ENCODE assay signal across 17 cellular contexts in the genomic region with DNA sequence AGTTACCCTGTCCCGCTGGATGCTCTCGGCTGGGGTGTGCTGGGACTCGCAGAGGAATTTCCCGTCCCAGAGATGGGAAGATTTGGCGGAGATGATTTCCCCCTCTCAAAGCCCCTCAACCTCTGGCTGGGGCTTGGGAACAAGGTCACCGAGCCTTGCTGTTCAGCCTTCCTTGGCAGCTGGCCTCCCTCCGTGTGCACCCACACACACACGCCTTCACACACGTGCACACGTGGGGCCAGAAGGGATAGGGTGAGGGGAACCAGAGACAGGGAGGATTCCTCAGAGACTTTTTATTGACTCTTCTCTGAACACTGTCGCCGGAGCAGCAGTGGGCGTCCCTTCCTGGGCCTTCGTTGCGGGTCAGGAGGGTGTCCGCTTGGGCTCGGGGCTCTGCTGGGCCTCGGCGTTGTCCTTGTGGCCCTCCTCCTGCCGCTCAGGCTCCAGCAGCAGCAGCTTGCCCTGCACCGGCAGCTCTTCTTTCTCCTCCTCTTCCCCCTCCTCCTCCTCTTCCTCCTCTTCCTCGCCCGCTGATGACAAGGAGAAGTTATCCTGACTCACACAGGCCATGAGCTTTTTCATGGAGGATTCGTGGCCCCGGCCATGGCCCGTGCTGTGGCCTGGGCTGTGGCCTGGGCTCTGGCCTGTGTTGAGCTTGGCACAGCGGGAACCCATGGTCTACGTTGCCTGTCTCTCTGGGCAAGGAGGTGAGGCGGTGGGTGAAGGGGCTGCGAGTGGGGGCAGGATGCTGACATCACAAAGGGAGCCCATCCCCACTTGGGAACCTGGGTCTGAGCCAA. TPM values are rescaled to one million over a fixed set of nuclear protein-coding genes. Genes with fewer than 3 reads are reported as not detected.
DNase-seq lines count a peak whose midpoint lies in the region; ATAC-seq and TF ChIP-seq lines count a peak whose summit lies in the region.
"Had no signal": no experiment of that assay in that cellular context is flagged by ENCODE, and none has a peak within 500 bp of the region (broad histone marks: within the 10 kb centered on the region; RNA-seq: fewer than 3 reads in every experiment).

A gene with protein sequence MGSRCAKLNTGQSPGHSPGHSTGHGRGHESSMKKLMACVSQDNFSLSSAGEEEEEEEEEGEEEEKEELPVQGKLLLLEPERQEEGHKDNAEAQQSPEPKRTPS (minus strand): TSS at position 709 of the 800 bp plus-strand sequence. CDS start 34 bp downstream, at position 675.

- no peaks in the 10 kb centered on the region for H3K27me3 Mint-ChIP-seq in stimulated activated naive CD8-positive, alpha-beta T cell treated with anti-CD3 and anti-CD28 coated beads, Interleukin-15, amount 100 ng/mL, for 72 hours
- H3K27me3 Mint-ChIP-seq in endodermal cell (ENCODE audit: insufficient read depth) (peaks cover 2% of the 10 kb centered on the region), neural crest cell (ENCODE audit: low read depth) (no peaks in the 10 kb centered on the region)
- no peaks in the 10 kb centered on the region for H3K27me3 Mint-ChIP-seq in activated T-cell treated with anti-CD3 and anti-CD28 coated beads, Interleukin-2, amount 50 U/mL, for 72 hours (ENCODE audit: low read depth)

- peak within 1 kb of the TSS; percentile 93 for H3K27ac ChIP-seq in endodermal cell (ENCODE audit: low read depth, low read length)
- H3K27ac ChIP-seq: C4-2B, PC-9 had no signal

- H3K4me1 Mint-ChIP-seq in stimulated activated naive CD8-positive, alpha-beta T cell treated with anti-CD3 and anti-CD28 coated beads, Interleukin-15, amount 100 ng/mL, for 72 hours = no peaks in the 10 kb centered on the region
- no peaks in the 10 kb centered on the region for H3K4me1 Mint-ChIP-seq in endodermal cell
- H3K4me1 Mint-ChIP-seq in neural crest cell = peaks cover 17% of the 10 kb centered on the region
- H3K4me1 Mint-ChIP-seq in activated T-cell treated with anti-CD3 and anti-CD28 coated beads, Interleukin-2, amount 50 U/mL, for 72 hours (ENCODE audit: low read depth) = no peaks in the 10 kb centered on the region

- H3K9me3 ChIP-seq in endodermal cell (ENCODE audit: control insufficient read depth, low read length) = no peaks in the 10 kb centered on the region

- no peaks in the 10 kb centered on the region for H3K36me3 ChIP-seq in endodermal cell (ENCODE audit: control insufficient read depth, insufficient read depth, low read length)

- no peaks in the 10 kb centered on the region for H3K4me1 ChIP-seq in endodermal cell (ENCODE audit: control insufficient read depth, insufficient read depth, low read length)

- H3K9ac ChIP-seq in endodermal cell (ENCODE audit: extremely low read depth, low read length, poor library complexity, severe bottlenecking) = no peak within 1 kb of the TSS

- H3K36me3 Mint-ChIP-seq in endodermal cell (ENCODE audit: low read depth) = no peaks in the 10 kb centered on the region
- H3K36me3 Mint-ChIP-seq in neural crest cell (ENCODE audit: low read depth) = no peaks in the 10 kb centered on the region
- H3K36me3 Mint-ChIP-seq in activated T-cell treated with anti-CD3 and anti-CD28 coated beads, Interleukin-2, amount 50 U/mL, for 72 hours (ENCODE audit: insufficient read depth in 2 of 2) = no peaks in the 10 kb centered on the region

- no peak for TF ChIP-seq CTCF in endodermal cell (conservative IDR thresholded peaks at IDR 0.05)
- no peak for TF ChIP-seq CTCF in neural crest cell (conservative IDR thresholded peaks at IDR 0.05)

- WGBS in endodermal cell (ENCODE audit: insufficient coverage in 1 of 2, insufficient read length in 1 of 2), 2 experiments = 85 to 87% methylated on average over 18 to 30 of the region's 30 CpGs

- peak; percentile 16 for ATAC-seq in stimulated activated naive CD8-positive, alpha-beta T cell treated with anti-CD3 and anti-CD28 coated beads, Interleukin-15, Interleukin-2, amounts not matched to agents 100 U/mL and 50 U/mL, for 24 hours
- ATAC-seq in stimulated activated naive CD8-positive, alpha-beta T cell treated with anti-CD3 and anti-CD28 coated beads, Interleukin-15, amount 100 ng/mL, for 72 hours = no peak
- no peak for ATAC-seq in esophagus mucosa
- ATAC-seq in activated T-cell treated with anti-CD3 and anti-CD28 coated beads, Interleukin-2, amount 50 U/mL, for 72 hours (replicated peaks in 1 of 2) = no peak

- DNase-seq in stimulated activated naive CD8-positive, alpha-beta T cell treated with anti-CD3 and anti-CD28 coated beads, Interleukin-15, Interleukin-2, amounts not matched to agents 100 U/mL and 50 U/mL, for 24 hours = no peak
- no peak for DNase-seq in stimulated activated naive CD8-positive, alpha-beta T cell treated with anti-CD3 and anti-CD28 coated beads, Interleukin-15, amount 100 ng/mL, for 72 hours
- DNase-seq in endodermal cell = no peak
- DNase-seq in neural crest cell (ENCODE audit: low read depth, low spot score) = no peak
- no peak for DNase-seq in COLO668 (lab: John Stamatoyannopoulos, UW; ENCODE audit: unreplicated experiment)
- no peak for DNase-seq in activated T-cell treated with anti-CD3 and anti-CD28 coated beads, Interleukin-2, amount 50 U/mL, for 72 hours
- DNase-seq in SKM-1 (lab: John Stamatoyannopoulos, UW; ENCODE audit: unreplicated experiment) = no peak
- DNase-seq: COR-L47, DMS153, NCI-H146, NCI-H2081 treated with DMSO at 0.1 percent for 48 hours, NCI-H345, NCI-H69, PC-9 had no signal

- H3K27ac Mint-ChIP-seq in stimulated activated naive CD8-positive, alpha-beta T cell treated with anti-CD3 and anti-CD28 coated beads, Interleukin-15, amount 100 ng/mL, for 72 hours = peak within 1 kb of the TSS in 1 of 2 donors; percentile 60
- H3K27ac Mint-ChIP-seq in endodermal cell = no peak within 1 kb of the TSS
- peak within 1 kb of the TSS; percentile 99 for H3K27ac Mint-ChIP-seq in neural crest cell (ENCODE audit: unreplicated experiment)
- H3K27ac Mint-ChIP-seq in activated T-cell treated with anti-CD3 and anti-CD28 coated beads, Interleukin-2, amount 50 U/mL, for 72 hours = no peak within 1 kb of the TSS

- no peak within 1 kb of the TSS for H3K4me3 ChIP-seq in endodermal cell (ENCODE audit: low read length)
- H3K4me3 ChIP-seq: PC-9 had no signal

- no peaks in the 10 kb centered on the region for H3K27me3 ChIP-seq in endodermal cell (ENCODE audit: control insufficient read depth, insufficient read depth, low read length, poor library complexity, severe bottlenecking)

- H3K9me3 Mint-ChIP-seq in stimulated activated naive CD8-positive, alpha-beta T cell treated with anti-CD3 and anti-CD28 coated beads, Interleukin-15, amount 100 ng/mL, for 72 hours = peaks cover 0 to 6% of the 10 kb centered on the region in 2 donors
- no peaks in the 10 kb centered on the region for H3K9me3 Mint-ChIP-seq in endodermal cell
- H3K9me3 Mint-ChIP-seq in neural crest cell = no peaks in the 10 kb centered on the region
- no peaks in the 10 kb centered on the region for H3K9me3 Mint-ChIP-seq in activated T-cell treated with anti-CD3 and anti-CD28 coated beads, Interleukin-2, amount 50 U/mL, for 72 hours

- no peak within 1 kb of the TSS for H3K4me3 Mint-ChIP-seq in stimulated activated naive CD8-positive, alpha-beta T cell treated with anti-CD3 and anti-CD28 coated beads, Interleukin-15, amount 100 ng/mL, for 72 hours
- H3K4me3 Mint-ChIP-seq in endodermal cell (no peak within 1 kb of the TSS), neural crest cell (no peak within 1 kb of the TSS)
- H3K4me3 Mint-ChIP-seq in activated T-cell treated with anti-CD3 and anti-CD28 coated beads, Interleukin-2, amount 50 U/mL, for 72 hours = no peak within 1 kb of the TSS

RNA-seq across cellular contexts. Expression of the gene that starts here (rescaled TPM):
- not detected for total RNA-seq in endodermal cell
- not detected for polyA plus RNA-seq in endodermal cell (2013, experiment 1 of 2)
- polyA plus RNA-seq in endodermal cell (2013, experiment 2 of 2) = not detected
- total RNA-seq in neural crest cell = not detected in 2 replicates
- total RNA-seq in esophagus mucosa = not detected
- not detected for total RNA-seq in activated T-cell treated with anti-CD3 and anti-CD28 coated beads, Interleukin-2, amount 50 U/mL, for 72 hours
- total RNA-seq: H7, PC-9 had no signal
